ENCODE assay signal across 16 cellular contexts in the genomic region with DNA sequence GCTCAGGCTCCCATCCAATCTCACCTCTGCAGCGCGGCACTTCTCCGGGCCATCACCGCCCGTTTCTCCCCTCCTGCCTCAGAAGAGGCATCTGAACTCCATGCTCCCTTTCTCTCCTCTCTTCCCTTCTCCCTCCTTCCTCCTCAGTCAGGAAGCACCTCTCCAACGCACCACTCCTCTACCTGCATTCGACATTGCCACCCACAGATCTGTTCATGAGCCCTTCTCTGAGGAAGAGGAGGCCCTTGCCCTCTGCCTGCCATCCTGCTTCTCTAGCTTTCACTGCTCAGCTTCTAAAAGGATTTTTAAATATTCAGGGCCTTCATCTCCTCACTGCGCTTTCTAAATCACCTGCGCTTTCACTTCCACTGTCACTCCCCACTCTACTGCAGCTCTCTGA.
DNase-seq lines count a peak whose midpoint lies in the region; ATAC-seq and TF ChIP-seq lines count a peak whose summit lies in the region.
"Had no signal": no experiment of that assay in that cellular context is flagged by ENCODE, and none has a peak within 500 bp of the region (broad histone marks: within the 10 kb centered on the region; RNA-seq: fewer than 3 reads in every experiment).

No MANE protein-coding gene starts in this region.

- no peak overlapping the region for H3K9ac ChIP-seq in H9 (ENCODE audit: extremely low read depth, insufficient read length, low read length)
- H3K9ac ChIP-seq: KMS-11 had no signal

- no peak overlapping the region for H4K91ac ChIP-seq in H9 (ENCODE audit: insufficient read length, low read depth, low read length)

- no peaks in the 10 kb centered on the region for H3K79me2 ChIP-seq in H9 (ENCODE audit: insufficient read depth, low read length)

- H3K4ac ChIP-seq in H9 (ENCODE audit: low read depth, low read length) = no peak overlapping the region

- no peaks in the 10 kb centered on the region for H3K27me3 Mint-ChIP-seq in activated naive CD4-positive, alpha-beta T cell treated with anti-CD3 and anti-CD28 coated beads, Interleukin-2, amount 50 U/mL, for 24 hours
- H3K27me3 Mint-ChIP-seq in activated naive CD4-positive, alpha-beta T cell treated with anti-CD3 and anti-CD28 coated beads, Interleukin-2, amount 10 ng/mL, durations not matched to agents 7 days and 5 days = no peaks in the 10 kb centered on the region
- H3K27me3 Mint-ChIP-seq in H9 (ENCODE audit: low read depth) = no peaks in the 10 kb centered on the region
- H3K27me3 Mint-ChIP-seq in central memory CD8-positive, alpha-beta T cell = no peaks in the 10 kb centered on the region

- no peak overlapping the region for H3K56ac ChIP-seq in H9 (ENCODE audit: insufficient read length, low read depth, low read length)

- H3K4me1 Mint-ChIP-seq in activated naive CD4-positive, alpha-beta T cell treated with anti-CD3 and anti-CD28 coated beads, Interleukin-2, amount 50 U/mL, for 24 hours = peaks cover 9% of the 10 kb centered on the region
- peaks cover 6% of the 10 kb centered on the region for H3K4me1 Mint-ChIP-seq in activated naive CD4-positive, alpha-beta T cell treated with anti-CD3 and anti-CD28 coated beads, Interleukin-2, amount 10 ng/mL, durations not matched to agents 7 days and 5 days
- H3K4me1 Mint-ChIP-seq in H9 = no peaks in the 10 kb centered on the region
- peaks cover 14% of the 10 kb centered on the region for H3K4me1 Mint-ChIP-seq in central memory CD8-positive, alpha-beta T cell

- no peak overlapping the region for H3T11ph ChIP-seq in H9 (ENCODE audit: low read length)

- no peaks in the 10 kb centered on the region for H3K4me1 ChIP-seq in H9 (ENCODE audit: insufficient read depth, low read length)

- no peak overlapping the region for H3K4me2 ChIP-seq in H9 (ENCODE audit: insufficient read depth, insufficient read length, low read length)
- H3K4me2 ChIP-seq: KMS-11 had no signal

- no peak overlapping the region for H2BK15ac ChIP-seq in H9 (ENCODE audit: low read depth, low read length)

- CTCF ChIA-PET in activated naive CD4-positive, alpha-beta T cell treated with anti-CD3 and anti-CD28 coated beads, Interleukin-2, amount 10 ng/mL, durations not matched to agents 7 days and 5 days (lab: Charles Lee) = interaction anchor here (6.4 kb wide), 1 partner anchor 14 kb away, joined by 29 read pairs; no protein-coding TSS in a partner anchor

- no peak overlapping the region for H2BK5ac ChIP-seq in H9 (ENCODE audit: insufficient read length, low read length)

- no peak overlapping the region for H2AK5ac ChIP-seq in H9 (ENCODE audit: insufficient read length, low read length)

- H2BK12ac ChIP-seq in H9 (ENCODE audit: insufficient read length, low read depth, low read length) = no peak overlapping the region

- H3K36me3 Mint-ChIP-seq in activated naive CD4-positive, alpha-beta T cell treated with anti-CD3 and anti-CD28 coated beads, Interleukin-2, amount 50 U/mL, for 24 hours = peaks cover 10% of the 10 kb centered on the region
- H3K36me3 Mint-ChIP-seq in activated naive CD4-positive, alpha-beta T cell treated with anti-CD3 and anti-CD28 coated beads, Interleukin-2, amount 10 ng/mL, durations not matched to agents 7 days and 5 days = peaks cover 26% of the 10 kb centered on the region
- peaks cover 45 to 85% (median 81%) of the 10 kb centered on the region in 3 experiments; a peak in 6 of 7 replicates for H3K36me3 Mint-ChIP-seq in H9 (ENCODE audit: insufficient read depth in 1 of 3, low read depth in 3 of 3)
- peaks cover 31% of the 10 kb centered on the region for H3K36me3 Mint-ChIP-seq in central memory CD8-positive, alpha-beta T cell (ENCODE audit: insufficient read depth)

- H3K18ac ChIP-seq in H9 (ENCODE audit: insufficient read length, low read depth, low read length) = no peak overlapping the region

- intact Hi-C loops in posterior vena cava (cut with DNase I) = no loop called here

- H2AFZ ChIP-seq in H9 (ENCODE audit: low read length) = no peak overlapping the region

- H3K23ac ChIP-seq in H9 (ENCODE audit: insufficient read length, low read depth, low read length) = no peak overlapping the region

- H3K9me3 ChIP-seq in H9 (ENCODE audit: control insufficient read depth, low read depth, low read length) = no peaks in the 10 kb centered on the region

- H4K8ac ChIP-seq in H9 (replicated peaks; ENCODE audit: insufficient read length, low read depth, low read length) = no peak overlapping the region

- no CpG with 5 or more reads among the region's 9 CpGs for WGBS in H9 (ENCODE audit: extremely low coverage, insufficient read length, low lambda C conversion rate)

- H3K27me3 ChIP-seq in H9 (ENCODE audit: insufficient read depth, low read length) = no peaks in the 10 kb centered on the region

- H2BK20ac ChIP-seq in H9 (ENCODE audit: low read depth, low read length, poor library complexity, severe bottlenecking) = no peak overlapping the region

- no peak for TF ChIP-seq CTCF in H9 (conservative IDR thresholded peaks at IDR 0.05)

- no peak overlapping the region for H3K4me3 Mint-ChIP-seq in activated naive CD4-positive, alpha-beta T cell treated with anti-CD3 and anti-CD28 coated beads, Interleukin-2, amount 50 U/mL, for 24 hours
- H3K4me3 Mint-ChIP-seq in activated naive CD4-positive, alpha-beta T cell treated with anti-CD3 and anti-CD28 coated beads, Interleukin-2, amount 10 ng/mL, durations not matched to agents 7 days and 5 days = no peak overlapping the region
- H3K4me3 Mint-ChIP-seq in H9 = no peak overlapping the region
- no peak overlapping the region for H3K4me3 Mint-ChIP-seq in central memory CD8-positive, alpha-beta T cell

- H3K23me2 ChIP-seq in H9 (ENCODE audit: insufficient read length, low read depth, low read length, poor library complexity, severe bottlenecking) = no peaks in the 10 kb centered on the region

- ATAC-seq in central memory CD8-positive, alpha-beta T cell (replicated peaks; ENCODE audit: extremely low read depth, poor library complexity, severe bottlenecking) = no peak
- ATAC-seq in GM21786 (IDR thresholded peaks at IDR 0.05; ENCODE audit: unreplicated experiment) = no peak

- no peak for DNase-seq in activated naive CD4-positive, alpha-beta T cell treated with anti-CD3 and anti-CD28 coated beads, Interleukin-2, amount 10 ng/mL, durations not matched to agents 7 days and 5 days
- no peak for DNase-seq in H9
- no peak for DNase-seq in central memory CD8-positive, alpha-beta T cell (ENCODE audit: low spot score in 2 of 2)
- DNase-seq in putamen (ENCODE audit: low spot score) = peak; percentile 58
- DNase-seq in stimulated activated CD4-positive, alpha-beta T cell treated with anti-CD3 and anti-CD28 coated beads, Interleukin-4, amount 100 ng/mL, for 4 hours = no peak
- no peak for DNase-seq in posterior vena cava (ENCODE audit: low spot score)
- DNase-seq: GDM1, NCI-H1436, NCI-H1930, NCI-H226, NCI-H524 treated with DMSO at 0.1 percent for 48 hours, RPMI8226, SIG-M5 had no signal

- no peaks in the 10 kb centered on the region for H3K9me3 Mint-ChIP-seq in activated naive CD4-positive, alpha-beta T cell treated with anti-CD3 and anti-CD28 coated beads, Interleukin-2, amount 50 U/mL, for 24 hours
- no peaks in the 10 kb centered on the region for H3K9me3 Mint-ChIP-seq in activated naive CD4-positive, alpha-beta T cell treated with anti-CD3 and anti-CD28 coated beads, Interleukin-2, amount 10 ng/mL, durations not matched to agents 7 days and 5 days
- no peaks in the 10 kb centered on the region for H3K9me3 Mint-ChIP-seq in H9
- no peaks in the 10 kb centered on the region for H3K9me3 Mint-ChIP-seq in central memory CD8-positive, alpha-beta T cell

- H4K5ac ChIP-seq in H9 (ENCODE audit: insufficient read length, low read depth, low read length) = no peak overlapping the region

- no peak overlapping the region for H3K27ac ChIP-seq in H9 (ENCODE audit: insufficient read length, low read depth, low read length)
- H3K27ac ChIP-seq: KMS-11 had no signal

- no peak overlapping the region for H2BK120ac ChIP-seq in H9 (ENCODE audit: low read depth, low read length, poor library complexity, severe bottlenecking)

- H3K27ac Mint-ChIP-seq in activated naive CD4-positive, alpha-beta T cell treated with anti-CD3 and anti-CD28 coated beads, Interleukin-2, amount 50 U/mL, for 24 hours = peak overlapping the region; percentile 25
- H3K27ac Mint-ChIP-seq in activated naive CD4-positive, alpha-beta T cell treated with anti-CD3 and anti-CD28 coated beads, Interleukin-2, amount 10 ng/mL, durations not matched to agents 7 days and 5 days = no peak overlapping the region
- peak overlapping the region in 2 of 3 experiments; percentile 14 to 62; a peak in 4 of 7 replicates for H3K27ac Mint-ChIP-seq in H9
- H3K27ac Mint-ChIP-seq in central memory CD8-positive, alpha-beta T cell (ENCODE audit: low read depth) = peak overlapping the region; percentile 49

- no peak overlapping the region for H3K14ac ChIP-seq in H9 (ENCODE audit: insufficient read depth, low read length)

- H4K20me1 ChIP-seq in H9 (ENCODE audit: control insufficient read depth, insufficient read depth, insufficient read length) = no peaks in the 10 kb centered on the region

- no peaks in the 10 kb centered on the region for H3K79me1 ChIP-seq in H9 (ENCODE audit: insufficient read depth, low read depth, low read length, poor library complexity, severe bottlenecking)
